Comparison of ENCODE assay signal across 8 cellular contexts in the genomic region with DNA sequence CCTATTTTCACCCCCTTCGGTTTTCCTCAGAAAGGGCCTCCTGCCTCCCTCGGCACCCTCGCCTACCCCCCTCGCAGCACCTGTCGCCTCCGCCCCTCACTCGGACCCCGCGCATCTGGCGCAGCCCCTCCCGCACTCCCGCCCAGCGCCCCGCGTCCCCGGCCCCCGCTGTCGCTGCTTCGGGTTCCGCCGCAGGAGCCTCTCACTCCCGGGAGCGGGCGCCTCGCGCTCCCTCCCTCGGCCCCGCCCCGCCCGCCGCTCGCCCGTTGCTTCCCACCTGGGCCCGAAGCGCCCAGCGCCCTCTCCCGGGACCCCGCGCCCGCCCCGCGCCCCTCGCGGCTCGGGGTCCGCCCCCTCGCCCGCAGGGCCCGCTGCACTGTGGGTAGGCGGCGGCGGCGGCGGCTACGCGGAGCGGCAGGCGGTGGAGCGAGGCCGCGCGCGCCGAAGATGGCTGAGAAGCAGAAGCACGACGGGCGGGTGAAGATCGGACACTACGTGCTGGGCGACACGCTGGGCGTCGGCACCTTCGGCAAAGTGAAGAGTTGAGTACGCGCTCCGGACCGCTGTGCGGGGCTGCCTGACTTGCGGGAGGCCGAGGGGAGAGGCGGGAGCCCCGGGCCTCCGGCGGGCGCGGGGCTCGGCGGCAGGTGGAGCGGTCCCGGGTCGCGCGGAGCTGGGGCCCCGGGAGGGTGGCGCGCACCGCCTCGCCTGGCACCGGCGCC. TPM values are rescaled to one million over a fixed set of nuclear protein-coding genes. Genes with fewer than 3 reads are reported as not detected.
DNase-seq lines count a peak whose midpoint lies in the region; ATAC-seq and TF ChIP-seq lines count a peak whose summit lies in the region.

TSS of gene PRKAA2 (plus strand) at position 374 of the 722 bp plus-strand sequence. CDS start at position 448, 74 bp downstream.

- no peaks in the 10 kb centered on the region for H3K79me2 ChIP-seq in KMS-11 (ENCODE audit: insufficient read depth, low read depth)

- DNase-seq in SHP77 (lab: John Stamatoyannopoulos, UW) (peak; percentile 53 to 66), SHP77 treated with DMSO at 0.1 percent for 48 hours (lab: John Stamatoyannopoulos, UW) (no peak), cardiac septum (ENCODE audit: low spot score) (peak; percentile 79), osteocyte (ENCODE audit: extremely low spot score, unreplicated experiment) (peak; percentile 86)

- intact Hi-C loops in cardiac septum (cut with DNase I) = loop anchor here (5.0 kb wide), 1 partner anchor 172 kb away; the partner anchor contains the start of gene FYB2

- H3K27me3 Mint-ChIP-seq in activated naive CD8-positive, alpha-beta T cell = peaks cover 36% of the 10 kb centered on the region
- no peaks in the 10 kb centered on the region for H3K27me3 Mint-ChIP-seq in osteocyte (ENCODE audit: unreplicated experiment)

- H3K36me3 Mint-ChIP-seq in activated naive CD8-positive, alpha-beta T cell = no peaks in the 10 kb centered on the region
- H3K36me3 Mint-ChIP-seq in osteocyte (ENCODE audit: unreplicated experiment) = peaks cover 2% of the 10 kb centered on the region

- peak within 1 kb of the TSS; percentile 53 for H3K4me3 ChIP-seq in KMS-11 (IDR thresholded peaks at IDR 0.05; ENCODE audit: insufficient read depth, low read depth, low read length)

- ATAC-seq in HG02571 (IDR thresholded peaks at IDR 0.05; ENCODE audit: unreplicated experiment) (no peak), GM18858 (IDR thresholded peaks at IDR 0.05; ENCODE audit: unreplicated experiment) (no peak)

- H3K4me1 Mint-ChIP-seq in activated naive CD8-positive, alpha-beta T cell (ENCODE audit: low read depth) = peaks cover 11% of the 10 kb centered on the region
- H3K4me1 Mint-ChIP-seq in osteocyte (ENCODE audit: unreplicated experiment) = peaks cover 18% of the 10 kb centered on the region

- H3K9me3 Mint-ChIP-seq in activated naive CD8-positive, alpha-beta T cell (ENCODE audit: low read depth) = no peaks in the 10 kb centered on the region
- no peaks in the 10 kb centered on the region for H3K9me3 Mint-ChIP-seq in osteocyte (ENCODE audit: unreplicated experiment)

- no peaks in the 10 kb centered on the region for H3K27me3 ChIP-seq in KMS-11 (ENCODE audit: insufficient read depth, low read depth)

- no peak for TF ChIP-seq CTCF in KMS-11 (conservative IDR thresholded peaks at IDR 0.05; ENCODE audit: low read depth, low read length)
- no peak for TF ChIP-seq CTCF in osteocyte (IDR thresholded peaks at IDR 0.05)

- peak within 1 kb of the TSS; percentile 30; the same call in 1 of the 2 replicates for H3K9ac ChIP-seq in KMS-11

- no peaks in the 10 kb centered on the region for H3K36me3 ChIP-seq in KMS-11 (ENCODE audit: insufficient read depth)

- peak within 1 kb of the TSS; percentile 36 for H3K4me2 ChIP-seq in KMS-11

- no peak within 1 kb of the TSS for H3K27ac ChIP-seq in KMS-11

- no peak within 1 kb of the TSS for H3K27ac Mint-ChIP-seq in activated naive CD8-positive, alpha-beta T cell
- H3K27ac Mint-ChIP-seq in osteocyte (ENCODE audit: unreplicated experiment) = peak within 1 kb of the TSS; percentile 71

- no peaks in the 10 kb centered on the region for H3K4me1 ChIP-seq in KMS-11 (ENCODE audit: low read depth, poor library complexity, severe bottlenecking)

- peak within 1 kb of the TSS; percentile 72 for H3K4me3 Mint-ChIP-seq in activated naive CD8-positive, alpha-beta T cell
- peak within 1 kb of the TSS; percentile 88 for H3K4me3 Mint-ChIP-seq in osteocyte (ENCODE audit: unreplicated experiment)

- no peaks in the 10 kb centered on the region for H4K20me1 ChIP-seq in KMS-11 (ENCODE audit: insufficient read depth)

- H2AFZ ChIP-seq in KMS-11 (ENCODE audit: low read depth) = peak within 1 kb of the TSS; percentile 54

RNA-seq across cellular contexts. Expression of gene PRKAA2, which starts in this region (rescaled TPM):
- total RNA-seq in cardiac septum (143 TPM), osteocyte (1.8 and 2.0 TPM in 2 replicates)

Comparison
In these comparisons a context has a peak if more than half of its experiments do, and no peak if none do; other contexts are left out.
1. RNA of gene PRKAA2 (total RNA-seq): 143 TPM in cardiac septum (single experiment); 1.8 to 2.0 TPM in osteocyte; every median in the first group is over 10 times any median in the second.